ENCODE assay signal across 35 cellular contexts in the genomic region with DNA sequence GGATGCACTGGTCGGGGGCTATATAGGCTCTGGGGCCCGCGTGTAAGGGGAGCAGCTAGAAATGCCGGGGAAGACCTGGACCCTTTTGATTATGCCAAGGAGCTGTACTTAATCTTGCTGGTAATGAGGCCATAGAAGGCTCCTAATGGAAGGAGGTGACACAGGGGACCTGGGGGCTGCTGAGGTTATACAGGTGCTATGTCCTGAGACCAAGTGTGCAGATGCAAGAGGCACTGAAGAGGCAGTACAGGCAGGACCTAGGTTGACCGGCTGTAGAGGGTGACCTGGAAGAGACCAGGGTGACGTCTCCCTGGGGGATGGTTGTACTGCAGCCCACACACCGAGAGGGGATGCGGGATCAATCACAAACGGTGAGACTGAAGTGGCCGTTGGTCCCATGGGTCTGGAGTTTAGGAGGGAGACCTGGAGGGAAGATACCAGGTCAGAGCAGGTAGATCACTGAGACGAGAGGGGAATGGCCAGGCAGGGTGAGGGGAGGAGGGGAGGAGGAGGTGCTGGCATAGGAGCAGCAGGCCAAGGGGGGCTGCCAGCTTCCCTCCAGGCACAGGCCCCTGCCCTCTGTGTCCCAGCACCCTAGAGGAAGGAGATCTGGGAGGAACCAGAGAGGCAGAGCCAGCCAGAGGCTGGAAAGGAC. TPM values are rescaled to one million over a fixed set of nuclear protein-coding genes. Genes with fewer than 3 reads are reported as not detected.
"Had no signal": no experiment of that assay in that cellular context is flagged by ENCODE, and none has a peak within 500 bp of the region (broad histone marks: within the 10 kb centered on the region; RNA-seq: fewer than 3 reads in every experiment).

No MANE protein-coding gene starts in this region.

- H3K36me3 Mint-ChIP-seq: naive thymus-derived CD8-positive, alpha-beta T cell; stimulated activated memory B cell treated with anti-CD40 and anti-IgM and Interleukin-4, amounts not matched to agents 10 μg/mL and 1 μg/mL and 100 μg/mL, for 72 hours had no signal

- H3K27ac Mint-ChIP-seq: activated T-cell treated with anti-CD3 and anti-CD28 coated beads, Interleukin-2, amount 50 U/mL, for 72 hours; dendritic cell treated with granulocyte-macrophage colony-stimulating factor and Interleukin-4, amounts not matched to agents 40 ng/mL and 50 ng/mL, for 4 days; endodermal cell; stimulated activated memory B cell treated with anti-CD40 and anti-IgM and Interleukin-4, amounts not matched to agents 10 μg/mL and 1 μg/mL and 100 μg/mL, for 72 hours had no signal

- DNase-seq: activated CD4-positive, alpha-beta T cell treated with anti-CD3 and anti-CD28 coated beads for 1 hour; activated CD4-positive, alpha-beta T cell treated with anti-CD3 and anti-CD28 coated beads, Interleukin-2, amount 50 U/mL, for 1 hour; activated naive CD4-positive, alpha-beta T cell treated with anti-CD3 and anti-CD28 coated beads, Interleukin-2, amount 50 U/mL, for 16 hours; activated T-cell treated with anti-CD3 and anti-CD28 coated beads for 4 hours; activated T-cell treated with anti-CD3 and anti-CD28 coated beads, Interleukin-2, amount 50 U/mL, for 72 hours; amniotic stem cell; brain microvascular endothelial cell; central memory CD4-positive, alpha-beta T cell; foreskin keratinocyte; heart left ventricle; lower lobe of right lung; mesenchymal stem cell; naive thymus-derived CD8-positive, alpha-beta T cell; nucleus accumbens; stimulated activated CD4-positive, alpha-beta T cell treated with anti-CD3 and anti-CD28 coated beads, Interleukin-1b, Interleukin-23, amount 100 ng/mL, for 48 hours; stimulated activated CD4-positive, alpha-beta T cell treated with anti-CD3 and anti-CD28 coated beads, Interleukin-4, amount 100 ng/mL, for 4 hours; stimulated activated CD8-positive, alpha-beta memory T cell treated with anti-CD3 and anti-CD28 coated beads, Interleukin-4, amount 100 ng/mL, for 48 hours; stomach; T-helper 9 cell; thyroid gland had no signal

- H3K9me3 Mint-ChIP-seq: activated T-cell treated with anti-CD3 and anti-CD28 coated beads, Interleukin-2, amount 50 U/mL, for 72 hours; dendritic cell treated with granulocyte-macrophage colony-stimulating factor and Interleukin-4, amounts not matched to agents 40 ng/mL and 50 ng/mL, for 4 days; endodermal cell; stimulated activated memory B cell treated with anti-CD40 and anti-IgM and Interleukin-4, amounts not matched to agents 10 μg/mL and 1 μg/mL and 100 μg/mL, for 72 hours had no signal

- H2AFZ ChIP-seq: parathyroid adenoma had no signal

- H3K4me3 ChIP-seq: esophagus muscularis mucosa, heart left ventricle, left lung, lower lobe of right lung, right atrium auricular region, smooth muscle cell, stomach, thyroid gland, upper lobe of left lung, vagina had no signal

- FAIRE-seq: astrocyte, TTC549 had no signal

- H3K4me1 ChIP-seq: foreskin keratinocyte, lower lobe of right lung, parathyroid adenoma, thyroid gland, vagina had no signal

- ATAC-seq: activated T-cell treated with anti-CD3 and anti-CD28 coated beads, Interleukin-2, amount 50 U/mL, for 72 hours; foreskin keratinocyte; heart left ventricle; left lung; lower lobe of right lung; naive thymus-derived CD8-positive, alpha-beta T cell; stimulated activated memory B cell treated with anti-CD40 and anti-IgM and Interleukin-4, amounts not matched to agents 10 μg/mL and 1 μg/mL and 100 μg/mL, for 72 hours had no signal

- H3K27ac ChIP-seq: brain microvascular endothelial cell, esophagus muscularis mucosa, foreskin keratinocyte, heart left ventricle, left lung, lower lobe of right lung, parathyroid adenoma, right atrium auricular region, stomach, thyroid gland, upper lobe of left lung, vagina, VCaP had no signal

- H3K79me2 ChIP-seq: parathyroid adenoma had no signal

- H3K36me3 ChIP-seq: brain microvascular endothelial cell, esophagus muscularis mucosa, heart left ventricle, left lung, lower lobe of right lung, right atrium auricular region, stomach, thyroid gland, upper lobe of left lung, vagina had no signal

- H3K4me1 Mint-ChIP-seq: endodermal cell had no signal

- H3K27me3 ChIP-seq: vagina had no signal

- H3K4me3 Mint-ChIP-seq: activated T-cell treated with anti-CD3 and anti-CD28 coated beads, Interleukin-2, amount 50 U/mL, for 72 hours; dendritic cell treated with granulocyte-macrophage colony-stimulating factor and Interleukin-4, amounts not matched to agents 40 ng/mL and 50 ng/mL, for 4 days; endodermal cell; naive thymus-derived CD8-positive, alpha-beta T cell; stimulated activated memory B cell treated with anti-CD40 and anti-IgM and Interleukin-4, amounts not matched to agents 10 μg/mL and 1 μg/mL and 100 μg/mL, for 72 hours had no signal

- H3K9me3 ChIP-seq: esophagus muscularis mucosa, heart left ventricle, left lung, lower lobe of right lung, right atrium auricular region, stomach, thyroid gland, upper lobe of left lung, vagina had no signal

- H3K9ac ChIP-seq: parathyroid adenoma had no signal

- H3K4me2 ChIP-seq: smooth muscle cell had no signal

RNA-seq across cellular contexts. Expression of gene MAPK8IP2, which starts 6.9 kb away (rescaled TPM):
- polyA plus RNA-seq: naive thymus-derived CD8-positive, alpha-beta T cell had no signal

RNA-seq across cellular contexts. Expression of gene SYCE3, which starts 44.8 kb away (rescaled TPM):
- total RNA-seq: astrocyte; esophagus muscularis mucosa; foreskin keratinocyte; heart left ventricle; left lung; lower lobe of right lung; naive thymus-derived CD8-positive, alpha-beta T cell; pulmonary artery endothelial cell; right atrium auricular region; smooth muscle cell; stomach; T-helper 1 cell treated with Interleukin-12 subunit alpha and Interleukin-12 subunit beta and Interleukin-4 antibody, amounts not matched to agents 30 ng/mL and 1 ng/mL, for 36 hours; vagina had no signal
- polyA plus RNA-seq: heart left ventricle; naive thymus-derived CD8-positive, alpha-beta T cell; smooth muscle cell had no signal
